Comparison of ENCODE assay signal across 8 cellular contexts in genomic region chr5:74422030-74422429, GRCh38.
"Had no signal": no experiment of that assay in that cellular context is flagged by ENCODE, and none has a peak within 500 bp of the region (broad histone marks: within the 10 kb centered on the region; RNA-seq: fewer than 3 reads in every experiment).

No MANE protein-coding gene starts in this region.

- DNase-seq: H9, HCEC 1CT, HFFc6, KBM-7 had no signal

- H3K4me1 Mint-ChIP-seq: GM23338, H9 had no signal

- H3K27ac ChIP-seq: HL-60 had no signal

- H3K4me3 Mint-ChIP-seq: GM23338, H9, HFFc6, IgD-negative memory B cell had no signal

- H3K4me3 ChIP-seq: GM23338 had no signal

- H3K36me3 Mint-ChIP-seq: IgD-negative memory B cell had no signal

- ATAC-seq: GM23338, HepG2 had no signal

- H3K27ac Mint-ChIP-seq: GM23338, H9, HFFc6, IgD-negative memory B cell had no signal

- H3K4me2 ChIP-seq: GM23338 had no signal

- H3K9me3 Mint-ChIP-seq: GM23338, H9, HFFc6, IgD-negative memory B cell had no signal
